In genomic region chr1:31670583-31670944, GRCh38 we compare ENCODE assay signal across 9 cellular contexts. TPM values are rescaled to one million over a fixed set of nuclear protein-coding genes. Genes with fewer than 3 reads are reported as not detected.
DNase-seq lines count a peak whose midpoint lies in the region; ATAC-seq and TF ChIP-seq lines count a peak whose summit lies in the region.
"Had no signal": no experiment of that assay in that cellular context is flagged by ENCODE, and none has a peak within 500 bp of the region (broad histone marks: within the 10 kb centered on the region; RNA-seq: fewer than 3 reads in every experiment).

No MANE protein-coding gene starts in this region.

- CTCF ChIA-PET in CD8-positive, alpha-beta T cell (lab: Charles Lee), result interaction anchor here (0.9 to 3.8 kb wide), 5 partner anchors 9 to 119 kb away, joined by 3 to 22 read pairs (median 3); no protein-coding TSS in a partner anchor

- H3K36me3 Mint-ChIP-seq in CD8-positive, alpha-beta T cell, result no peaks in the 10 kb centered on the region
- no peaks in the 10 kb centered on the region for H3K36me3 Mint-ChIP-seq in activated T-helper 17 cell treated with anti-CD3 and anti-CD28 coated beads, Interleukin-2, amount 50 U/mL, for 72 hours (ENCODE audit: low read depth)

- H3K27ac ChIP-seq in CD8-positive, alpha-beta T cell (ENCODE audit: low read depth, low read length), result no peak overlapping the region
- peak overlapping the region; percentile 54 for H3K27ac ChIP-seq in psoas muscle
- H3K27ac ChIP-seq: right lobe of liver had no signal

- 41 to 72% (median 55%) methylated on average over 7 of the region's 7 CpGs for whole genome bisulfite sequencing in psoas muscle, 3 donors

- H3K9me3 Mint-ChIP-seq in CD8-positive, alpha-beta T cell, result no peaks in the 10 kb centered on the region
- H3K9me3 Mint-ChIP-seq in activated T-helper 17 cell treated with anti-CD3 and anti-CD28 coated beads, Interleukin-2, amount 50 U/mL, for 72 hours, result no peaks in the 10 kb centered on the region

- H3K4me1 Mint-ChIP-seq in CD8-positive, alpha-beta T cell (ENCODE audit: low read depth), result peaks cover 15% of the 10 kb centered on the region
- H3K4me1 Mint-ChIP-seq in activated T-helper 17 cell treated with anti-CD3 and anti-CD28 coated beads, Interleukin-2, amount 50 U/mL, for 72 hours, result peaks cover 6% of the 10 kb centered on the region

- TF ChIP-seq CTCF in CD8-positive, alpha-beta T cell (IDR thresholded peaks at IDR 0.05), result peak; percentile 2
- TF ChIP-seq CTCF in fibroblast of pulmonary artery (IDR thresholded peaks at IDR 0.05; ENCODE audit: low read length, missing control alignments) (no peak), psoas muscle (IDR thresholded peaks at IDR 0.05) (no peak), BE2C (IDR thresholded peaks at IDR 0.05; ENCODE audit: low read depth, low read length) (no peak)

- no peaks in the 10 kb centered on the region for H3K36me3 ChIP-seq in CD8-positive, alpha-beta T cell (ENCODE audit: insufficient read depth, low read length)
- no peaks in the 10 kb centered on the region for H3K36me3 ChIP-seq in psoas muscle (ENCODE audit: insufficient read depth in 1 of 2, low read depth in 1 of 2)
- no peaks in the 10 kb centered on the region for H3K36me3 ChIP-seq in BE2C
- H3K36me3 ChIP-seq: right lobe of liver had no signal

- intact Hi-C loops in CD8-positive, alpha-beta T cell (cut with DNase I, micrococcal nuclease), result no loop called here
- intact Hi-C loops in psoas muscle (cut with DNase I), result no loop called here

- POLR2A ChIA-PET in CD8-positive, alpha-beta T cell (lab: Charles Lee), result no interaction called here

- H3K9me3 ChIP-seq in CD8-positive, alpha-beta T cell (ENCODE audit: low read length), result no peaks in the 10 kb centered on the region
- H3K9me3 ChIP-seq in psoas muscle, result no peaks in the 10 kb centered on the region
- H3K9me3 ChIP-seq in BE2C, result no peaks in the 10 kb centered on the region
- H3K9me3 ChIP-seq: right lobe of liver had no signal

- no peaks in the 10 kb centered on the region for H3K27me3 ChIP-seq in CD8-positive, alpha-beta T cell (ENCODE audit: insufficient read depth, low read length)
- H3K27me3 ChIP-seq in psoas muscle (ENCODE audit: insufficient read depth in 3 of 3, low read length in 2 of 3) (no peaks in the 10 kb centered on the region), BE2C (no peaks in the 10 kb centered on the region)
- H3K27me3 ChIP-seq: right lobe of liver had no signal

- no peak for DNase-seq in CD8-positive, alpha-beta T cell
- DNase-seq in fibroblast of pulmonary artery (ENCODE audit: low read depth), result no peak
- no peak for DNase-seq in psoas muscle
- no peak for DNase-seq in BE2C
- DNase-seq in GF-D8 (lab: John Stamatoyannopoulos, UW), result no peak

- peak overlapping the region; percentile 76 for H3K4me3 Mint-ChIP-seq in CD8-positive, alpha-beta T cell
- peak overlapping the region; percentile 46 for H3K4me3 Mint-ChIP-seq in activated T-helper 17 cell treated with anti-CD3 and anti-CD28 coated beads, Interleukin-2, amount 50 U/mL, for 72 hours

- peak; percentile 14 for ATAC-seq in CD8-positive, alpha-beta T cell
- no peak for ATAC-seq in activated T-helper 17 cell treated with anti-CD3 and anti-CD28 coated beads, Interleukin-2, amount 50 U/mL, for 72 hours (replicated peaks)
- no peak for ATAC-seq in psoas muscle
- ATAC-seq in GM19351 (IDR thresholded peaks at IDR 0.05; ENCODE audit: unreplicated experiment), result no peak
- no peak for ATAC-seq in HG03354 (IDR thresholded peaks at IDR 0.05; ENCODE audit: poor library complexity, severe bottlenecking, unreplicated experiment)

- H3K4me1 ChIP-seq in CD8-positive, alpha-beta T cell (ENCODE audit: insufficient read depth, low read length), result peaks cover 12% of the 10 kb centered on the region
- peaks cover 39% of the 10 kb centered on the region for H3K4me1 ChIP-seq in psoas muscle
- peaks cover 12% of the 10 kb centered on the region; the same call in 1 of the 2 replicates for H3K4me1 ChIP-seq in BE2C
- H3K4me1 ChIP-seq: right lobe of liver had no signal

- H3K27me3 Mint-ChIP-seq in CD8-positive, alpha-beta T cell (ENCODE audit: low read depth), result peaks cover 17% of the 10 kb centered on the region
- peaks cover 25% of the 10 kb centered on the region for H3K27me3 Mint-ChIP-seq in activated T-helper 17 cell treated with anti-CD3 and anti-CD28 coated beads, Interleukin-2, amount 50 U/mL, for 72 hours

- peak overlapping the region; percentile 7 for H3K4me3 ChIP-seq in CD8-positive, alpha-beta T cell (ENCODE audit: low read depth, low read length)
- H3K4me3 ChIP-seq in fibroblast of pulmonary artery (replicated peaks; ENCODE audit: low read depth, low read length) (peak overlapping the region; percentile 12), psoas muscle (peak overlapping the region; percentile 56), BE2C (ENCODE audit: low read depth, low read length) (no peak overlapping the region)

- peak overlapping the region; percentile 0 for H3K27ac Mint-ChIP-seq in CD8-positive, alpha-beta T cell
- H3K27ac Mint-ChIP-seq in activated T-helper 17 cell treated with anti-CD3 and anti-CD28 coated beads, Interleukin-2, amount 50 U/mL, for 72 hours, result peak overlapping the region; percentile 9

RNA-seq across cellular contexts. Expression of gene PEF1, which starts 25.9 kb away (rescaled TPM):
- total RNA-seq in CD8-positive, alpha-beta T cell, result 10 to 100 TPM; 35.8 to 36.6 TPM
- 10 to 100 TPM; 32.7 to 51.5 TPM for total RNA-seq in activated T-helper 17 cell treated with anti-CD3 and anti-CD28 coated beads, Interleukin-2, amount 50 U/mL, for 72 hours
- 10 to 100 TPM; 22.1 to 43.1 (median 29.7) TPM for total RNA-seq in psoas muscle
- 10 to 100 TPM; 29.5 to 57.4 (median 30.7) TPM for polyA plus RNA-seq in psoas muscle
- 94.0 TPM for polyA plus RNA-seq in BE2C (2012; ENCODE audit: insufficient read depth, insufficient read length, low read depth)

RNA-seq across cellular contexts. Expression of gene COL16A1, which starts 33.3 kb away (rescaled TPM):
- under 1 TPM in 1 of 2 experiments, not detected in 1; 0.92 TPM for total RNA-seq in CD8-positive, alpha-beta T cell
- total RNA-seq in activated T-helper 17 cell treated with anti-CD3 and anti-CD28 coated beads, Interleukin-2, amount 50 U/mL, for 72 hours, result not detected
- total RNA-seq in psoas muscle, result 10 to 100 TPM in 1 of 4 donors, 1 to 10 TPM in 3; 6.1 to 14.2 (median 8.4) TPM
- 1 to 10 TPM; 2.9 to 4.1 (median 3.5) TPM for polyA plus RNA-seq in psoas muscle
- 3.4 TPM for polyA plus RNA-seq in BE2C (2012; ENCODE audit: insufficient read depth, insufficient read length, low read depth)

RNA-seq across cellular contexts. Expression of gene HCRTR1, which starts 53.1 kb away (rescaled TPM):
- total RNA-seq in CD8-positive, alpha-beta T cell, result not detected
- not detected for total RNA-seq in activated T-helper 17 cell treated with anti-CD3 and anti-CD28 coated beads, Interleukin-2, amount 50 U/mL, for 72 hours
- 1 to 10 TPM in 1 of 4 donors, under 1 TPM in 2, not detected in 1; 0.18 to 1.2 (median 0.42) TPM for total RNA-seq in psoas muscle
- under 1 TPM; 0.12 to 0.51 (median 0.27) TPM for polyA plus RNA-seq in psoas muscle
- not detected for polyA plus RNA-seq in BE2C (2012; ENCODE audit: insufficient read depth, insufficient read length, low read depth)
- total RNA-seq: right lobe of liver had no signal
